Comparison of ENCODE assay signal across 1 cellular context in genomic region chr10:95773454-95773853, GRCh38. TPM values are rescaled to one million over a fixed set of nuclear protein-coding genes. Genes with fewer than 3 reads are reported as not detected.
"Had no signal": no experiment of that assay in that cellular context is flagged by ENCODE, and none has a peak within 500 bp of the region (broad histone marks: within the 10 kb centered on the region; RNA-seq: fewer than 3 reads in every experiment).

No MANE protein-coding gene starts in this region.

RNA-seq across cellular contexts. Expression of gene ENTPD1, which starts 17.5 kb away (rescaled TPM):
- total RNA-seq: G401 had no signal
